14 cellular contexts compared by ENCODE assay signal in genomic region chr3:139338405-139338804, GRCh38. TPM values are rescaled to one million over a fixed set of nuclear protein-coding genes. Genes with fewer than 3 reads are reported as not detected.
A peak's percentile ranks its signal among the peaks of the same experiment; 100 is the strongest.
DNase-seq lines count a peak whose midpoint lies in the region; ATAC-seq lines count a peak whose summit lies in the region.
"Had no signal": no experiment of that assay in that cellular context is flagged by ENCODE, and none has a peak within 500 bp of the region (broad histone marks: within the 10 kb centered on the region; RNA-seq: fewer than 3 reads in every experiment).

No MANE protein-coding gene starts in this region.

- H2AK5ac ChIP-seq in mesenchymal stem cell (ENCODE audit: low read length, severe bottlenecking) = no peak overlapping the region

- no peak overlapping the region for H2BK5ac ChIP-seq in mesenchymal stem cell (ENCODE audit: low read depth, low read length, poor library complexity, severe bottlenecking)

- H3K36me3 ChIP-seq in mesenchymal stem cell (ENCODE audit: control insufficient read depth in 1 of 2, insufficient read depth in 2 of 2, low read depth in 1 of 2, low read length in 2 of 2) = no peaks in the 10 kb centered on the region
- H3K36me3 ChIP-seq: BE2C, HAP-1 had no signal

- H2BK12ac ChIP-seq in mesenchymal stem cell (ENCODE audit: low read length in 2 of 2) = no peak overlapping the region

- no peak overlapping the region for H2BK15ac ChIP-seq in mesenchymal stem cell (ENCODE audit: low read depth, poor library complexity, severe bottlenecking)

- no peak overlapping the region for H3K4me3 Mint-ChIP-seq in stimulated activated naive CD8-positive, alpha-beta T cell treated with anti-CD3 and anti-CD28 coated beads, Interleukin-15, Interleukin-2, amounts not matched to agents 100 ng/mL and 50 ng/mL, for 24 hours
- H3K4me3 Mint-ChIP-seq in stimulated activated naive CD8-positive, alpha-beta T cell treated with anti-CD3 and anti-CD28 coated beads, Interleukin-15, amount 100 ng/mL, for 72 hours = no peak overlapping the region
- H3K4me3 Mint-ChIP-seq in activated T-helper 2 cell treated with anti-CD3 and anti-CD28 coated beads, Interferon-gamma antibody, Interleukin-2, Interleukin-4, amounts not matched to agents 10 μg/mL and 5 μg/mL and 100 μg/mL, durations not matched to agents 14 hours and 24 hours and 36 hours (ENCODE audit: low read depth) = no peak overlapping the region

- H4K8ac ChIP-seq in mesenchymal stem cell (ENCODE audit: low read length) = no peak overlapping the region

- no peak overlapping the region for H3K27ac ChIP-seq in mesenchymal stem cell (ENCODE audit: low read length, poor library complexity, severe bottlenecking)
- H3K27ac ChIP-seq: GM23248 had no signal

- peaks cover 11 to 34% of the 10 kb centered on the region in 2 experiments for H3K27me3 ChIP-seq in mesenchymal stem cell (ENCODE audit: control insufficient read depth in 1 of 2, insufficient read depth in 1 of 2, low read length in 2 of 2)

- peak overlapping the region; percentile 43 for H3K27ac Mint-ChIP-seq in stimulated activated naive CD8-positive, alpha-beta T cell treated with anti-CD3 and anti-CD28 coated beads, Interleukin-15, Interleukin-2, amounts not matched to agents 100 ng/mL and 50 ng/mL, for 24 hours
- H3K27ac Mint-ChIP-seq in stimulated activated naive CD8-positive, alpha-beta T cell treated with anti-CD3 and anti-CD28 coated beads, Interleukin-15, amount 100 ng/mL, for 72 hours = no peak overlapping the region
- H3K27ac Mint-ChIP-seq in activated T-helper 2 cell treated with anti-CD3 and anti-CD28 coated beads, Interferon-gamma antibody, Interleukin-2, Interleukin-4, amounts not matched to agents 10 μg/mL and 5 μg/mL and 100 μg/mL, durations not matched to agents 14 hours and 24 hours and 36 hours = peak overlapping the region; percentile 12
- H3K27ac Mint-ChIP-seq: CD4-positive, CD25-positive, alpha-beta regulatory T cell had no signal

- H3K4me3 ChIP-seq in mesenchymal stem cell (ENCODE audit: insufficient read depth in 1 of 2, low read depth in 1 of 2, low read length in 2 of 2) = no peak overlapping the region
- H3K4me3 ChIP-seq: GM23248, HAP-1 had no signal

- H3K9ac ChIP-seq in mesenchymal stem cell (ENCODE audit: low read length) = no peak overlapping the region
- H3K9ac ChIP-seq: GM23248 had no signal

- no peaks in the 10 kb centered on the region for H3K9me3 ChIP-seq in mesenchymal stem cell (ENCODE audit: control insufficient read depth, low read length)
- H3K9me3 ChIP-seq: BE2C, Caco-2, HAP-1 had no signal

- no peaks in the 10 kb centered on the region for H3K79me1 ChIP-seq in mesenchymal stem cell (replicated peaks; ENCODE audit: low read length, poor library complexity, severe bottlenecking)

- DNase-seq in stimulated activated naive CD8-positive, alpha-beta T cell treated with anti-CD3 and anti-CD28 coated beads, Interleukin-15, amount 100 ng/mL, for 72 hours = no peak
- no peak for DNase-seq in activated T-helper 2 cell treated with anti-CD3 and anti-CD28 coated beads, Interferon-gamma antibody, Interleukin-2, Interleukin-4, amounts not matched to agents 10 μg/mL and 5 μg/mL and 100 μg/mL, durations not matched to agents 14 hours and 24 hours and 36 hours (ENCODE audit: low spot score)
- no peak for DNase-seq in mesenchymal stem cell
- no peak for DNase-seq in HK-2 (ENCODE audit: unreplicated experiment)
- DNase-seq in cortex of kidney (lab: John Stamatoyannopoulos, UW) = no peak
- DNase-seq: ACHN; BE2C; C1 segment of cervical spinal cord; Caco-2; CD4-positive, CD25-positive, alpha-beta regulatory T cell; GM23248 had no signal

- no peaks in the 10 kb centered on the region for H3K4me1 ChIP-seq in mesenchymal stem cell (ENCODE audit: control insufficient read depth, insufficient read depth, low read depth, low read length)

- intact Hi-C loops in activated T-helper 2 cell treated with anti-CD3 and anti-CD28 coated beads, Interferon-gamma antibody, Interleukin-2, Interleukin-4, amounts not matched to agents 10 μg/mL and 5 μg/mL and 100 μg/mL, durations not matched to agents 14 hours and 24 hours and 36 hours (cut with micrococcal nuclease) = no loop called here

- no peaks in the 10 kb centered on the region for H3K36me3 Mint-ChIP-seq in stimulated activated naive CD8-positive, alpha-beta T cell treated with anti-CD3 and anti-CD28 coated beads, Interleukin-15, Interleukin-2, amounts not matched to agents 100 ng/mL and 50 ng/mL, for 24 hours (ENCODE audit: low read depth)
- peaks cover 3% of the 10 kb centered on the region for H3K36me3 Mint-ChIP-seq in activated T-helper 2 cell treated with anti-CD3 and anti-CD28 coated beads, Interferon-gamma antibody, Interleukin-2, Interleukin-4, amounts not matched to agents 10 μg/mL and 5 μg/mL and 100 μg/mL, durations not matched to agents 14 hours and 24 hours and 36 hours (ENCODE audit: low read depth)
- H3K36me3 Mint-ChIP-seq: CD4-positive, CD25-positive, alpha-beta regulatory T cell had no signal

- no peak overlapping the region for H2BK120ac ChIP-seq in mesenchymal stem cell (ENCODE audit: low read depth, low read length)

- peak overlapping the region in 1 of 2 experiments; percentile 18 for H3K14ac ChIP-seq in mesenchymal stem cell (ENCODE audit: low read length in 2 of 2)

- peaks cover 32% of the 10 kb centered on the region for H3K27me3 Mint-ChIP-seq in stimulated activated naive CD8-positive, alpha-beta T cell treated with anti-CD3 and anti-CD28 coated beads, Interleukin-15, Interleukin-2, amounts not matched to agents 100 ng/mL and 50 ng/mL, for 24 hours
- H3K27me3 Mint-ChIP-seq in stimulated activated naive CD8-positive, alpha-beta T cell treated with anti-CD3 and anti-CD28 coated beads, Interleukin-15, amount 100 ng/mL, for 72 hours = peaks cover 8% of the 10 kb centered on the region
- H3K27me3 Mint-ChIP-seq in activated T-helper 2 cell treated with anti-CD3 and anti-CD28 coated beads, Interferon-gamma antibody, Interleukin-2, Interleukin-4, amounts not matched to agents 10 μg/mL and 5 μg/mL and 100 μg/mL, durations not matched to agents 14 hours and 24 hours and 36 hours (ENCODE audit: low read depth) = peaks cover 10% of the 10 kb centered on the region

- H3K4ac ChIP-seq in mesenchymal stem cell (ENCODE audit: low read depth in 1 of 2, low read length in 2 of 2) = no peak overlapping the region

- peak overlapping the region; percentile 28 for H4K91ac ChIP-seq in mesenchymal stem cell (ENCODE audit: low read length)

- 80% methylated on average over 4 of the region's 4 CpGs for WGBS in mesenchymal stem cell

- no peak overlapping the region for H3K4me2 ChIP-seq in mesenchymal stem cell (ENCODE audit: low read length, poor library complexity, severe bottlenecking)

- H2AFZ ChIP-seq in mesenchymal stem cell (ENCODE audit: low read depth, low read length) = no peak overlapping the region
- H2AFZ ChIP-seq: GM23248 had no signal

- H3K18ac ChIP-seq in mesenchymal stem cell (ENCODE audit: low read depth in 1 of 2, low read length in 2 of 2) = no peak overlapping the region

- H3K23ac ChIP-seq in mesenchymal stem cell (ENCODE audit: low read length in 2 of 2) = no peak overlapping the region

- no peak for ATAC-seq in stimulated activated naive CD8-positive, alpha-beta T cell treated with anti-CD3 and anti-CD28 coated beads, Interleukin-15, amount 100 ng/mL, for 72 hours
- no peak for ATAC-seq in GM21786 (IDR thresholded peaks at IDR 0.05; ENCODE audit: unreplicated experiment)

- H3K9me3 Mint-ChIP-seq in stimulated activated naive CD8-positive, alpha-beta T cell treated with anti-CD3 and anti-CD28 coated beads, Interleukin-15, Interleukin-2, amounts not matched to agents 100 ng/mL and 50 ng/mL, for 24 hours = peaks cover 4% of the 10 kb centered on the region
- peaks cover 6 to 8% of the 10 kb centered on the region in 2 donors for H3K9me3 Mint-ChIP-seq in stimulated activated naive CD8-positive, alpha-beta T cell treated with anti-CD3 and anti-CD28 coated beads, Interleukin-15, amount 100 ng/mL, for 72 hours
- peaks cover 5% of the 10 kb centered on the region for H3K9me3 Mint-ChIP-seq in activated T-helper 2 cell treated with anti-CD3 and anti-CD28 coated beads, Interferon-gamma antibody, Interleukin-2, Interleukin-4, amounts not matched to agents 10 μg/mL and 5 μg/mL and 100 μg/mL, durations not matched to agents 14 hours and 24 hours and 36 hours

- peaks cover 27% of the 10 kb centered on the region for H3K4me1 Mint-ChIP-seq in stimulated activated naive CD8-positive, alpha-beta T cell treated with anti-CD3 and anti-CD28 coated beads, Interleukin-15, Interleukin-2, amounts not matched to agents 100 ng/mL and 50 ng/mL, for 24 hours (ENCODE audit: low read depth)
- peaks cover 19% of the 10 kb centered on the region for H3K4me1 Mint-ChIP-seq in stimulated activated naive CD8-positive, alpha-beta T cell treated with anti-CD3 and anti-CD28 coated beads, Interleukin-15, amount 100 ng/mL, for 72 hours
- peaks cover 32% of the 10 kb centered on the region for H3K4me1 Mint-ChIP-seq in activated T-helper 2 cell treated with anti-CD3 and anti-CD28 coated beads, Interferon-gamma antibody, Interleukin-2, Interleukin-4, amounts not matched to agents 10 μg/mL and 5 μg/mL and 100 μg/mL, durations not matched to agents 14 hours and 24 hours and 36 hours (ENCODE audit: low read depth)

RNA-seq across cellular contexts. Expression of gene MRPS22, which starts 5.4 kb away (rescaled TPM):
- 51.2 and 51.9 TPM in 2 replicates for total RNA-seq in activated T-helper 2 cell treated with anti-CD3 and anti-CD28 coated beads, Interferon-gamma antibody, Interleukin-2, Interleukin-4, amounts not matched to agents 10 μg/mL and 5 μg/mL and 100 μg/mL, durations not matched to agents 14 hours and 24 hours and 36 hours
- polyA plus RNA-seq in mesenchymal stem cell (2013, experiment 1 of 2) = 47.0 TPM
- 48.0 TPM for polyA plus RNA-seq in mesenchymal stem cell (2013, experiment 2 of 2)

RNA-seq across cellular contexts. Expression of gene COPB2, which starts 51.0 kb away (rescaled TPM):
- total RNA-seq in activated T-helper 2 cell treated with anti-CD3 and anti-CD28 coated beads, Interferon-gamma antibody, Interleukin-2, Interleukin-4, amounts not matched to agents 10 μg/mL and 5 μg/mL and 100 μg/mL, durations not matched to agents 14 hours and 24 hours and 36 hours = 119 and 120 TPM in 2 replicates
- 123 TPM for polyA plus RNA-seq in mesenchymal stem cell (2013, experiment 1 of 2)
- polyA plus RNA-seq in mesenchymal stem cell (2013, experiment 2 of 2) = 124 TPM

Comparison
In these comparisons a context has a peak if more than half of its experiments do, and no peak if none do; other contexts are left out.
1. H3K27ac Mint-ChIP-seq: peak in stimulated activated naive CD8-positive, alpha-beta T cell treated with anti-CD3 and anti-CD28 coated beads, Interleukin-15, Interleukin-2, amounts not matched to agents 100 ng/mL and 50 ng/mL, for 24 hours (single experiment) and activated T-helper 2 cell treated with anti-CD3 and anti-CD28 coated beads, Interferon-gamma antibody, Interleukin-2, Interleukin-4, amounts not matched to agents 10 μg/mL and 5 μg/mL and 100 μg/mL, durations not matched to agents 14 hours and 24 hours and 36 hours (single experiment); none in stimulated activated naive CD8-positive, alpha-beta T cell treated with anti-CD3 and anti-CD28 coated beads, Interleukin-15, amount 100 ng/mL, for 72 hours (0 of 2).